In genomic region chr1:27418786-27419185, GRCh38 we compare ENCODE assay signal across 1 cellular context.
A peak's percentile ranks its signal among the peaks of the same experiment; 100 is the strongest.
TF ChIP-seq lines count a peak whose summit lies in the region.

No MANE protein-coding gene starts in this region.

TF ChIP-seq in HepG2, 621 proteins besides CTCF, POLR2A, EP300 and RAD21:
- TF ChIP-seq ZNF552 (CRISPR knock-in tag; IDR thresholded peaks at IDR 0.05; ENCODE audit: borderline replicate concordance) (no peak), ATF3 (CRISPR knock-in tag; IDR thresholded peaks at IDR 0.05) (no peak), MAFK (conservative IDR thresholded peaks at IDR 0.05 in 1 of 2, IDR thresholded peaks at IDR 0.05 in 1 of 2; ENCODE audit: low read length in 2 of 2) (peak; percentile 62 to 77), MAFF (IDR thresholded peaks at IDR 0.05; ENCODE audit: low read depth, low read length) (peak; percentile 52), ZNF670 (CRISPR knock-in tag; IDR thresholded peaks at IDR 0.05; ENCODE audit: borderline replicate concordance) (no peak)
